In the genomic region with DNA sequence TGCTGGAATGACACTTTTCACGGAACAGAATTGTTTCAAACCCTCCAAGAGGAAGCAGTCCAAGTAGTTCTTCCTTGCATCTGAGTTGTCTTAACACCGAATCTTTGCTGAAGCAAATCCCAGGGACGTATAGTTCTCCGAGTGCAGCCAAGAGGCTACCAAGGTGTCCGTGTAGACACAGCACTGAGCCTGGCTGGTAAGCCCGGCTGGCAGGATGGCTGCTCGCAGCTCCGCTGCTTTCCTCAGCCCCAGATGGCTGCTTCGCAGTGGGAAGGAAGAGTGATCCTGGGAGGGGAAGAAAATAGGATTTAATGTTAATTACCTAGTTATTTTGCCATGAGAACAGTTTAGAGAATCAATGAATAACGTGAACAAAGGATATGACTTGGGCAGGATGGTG, we compare ENCODE assay signal across 29 cellular contexts.
"Had no signal": no experiment of that assay in that cellular context is flagged by ENCODE, and none has a peak within 500 bp of the region (broad histone marks: within the 10 kb centered on the region; RNA-seq: fewer than 3 reads in every experiment).

No MANE protein-coding gene starts in this region.

- FAIRE-seq: pancreas, small intestine had no signal

- H3K9me3 Mint-ChIP-seq: naive B cell; naive thymus-derived CD8-positive, alpha-beta T cell; nephron; stimulated activated memory B cell treated with anti-CD40 and anti-IgM and Interleukin-4, amounts not matched to agents 10 μg/mL and 1 μg/mL and 100 μg/mL, for 72 hours; stimulated activated naive CD8-positive, alpha-beta T cell treated with anti-CD3 and anti-CD28 coated beads, Interleukin-15, amount 100 ng/mL, for 72 hours; type B pancreatic cell had no signal

- H3K4me2 ChIP-seq: neural progenitor cell had no signal

- H3K4me1 ChIP-seq: pancreas, prostate gland, right lobe of liver, sigmoid colon, suprapubic skin, testis, tibial artery, transverse colon, upper lobe of right lung, uterus had no signal

- H3K9me3 ChIP-seq: neutrophil, pancreas, prostate gland, right lobe of liver, sigmoid colon, suprapubic skin, testis, tibial artery, transverse colon, upper lobe of right lung, uterus had no signal

- H3K27me3 ChIP-seq: neural progenitor cell, pancreas, right lobe of liver, sigmoid colon, testis, transverse colon, uterus had no signal

- H3K4me3 Mint-ChIP-seq: naive B cell; naive thymus-derived CD8-positive, alpha-beta T cell; nephron; neural progenitor cell; stimulated activated memory B cell treated with anti-CD40 and anti-IgM and Interleukin-4, amounts not matched to agents 10 μg/mL and 1 μg/mL and 100 μg/mL, for 72 hours; stimulated activated naive CD8-positive, alpha-beta T cell treated with anti-CD3 and anti-CD28 coated beads, Interleukin-15, amount 100 ng/mL, for 72 hours; type B pancreatic cell had no signal

- H3K36me3 Mint-ChIP-seq: naive B cell; naive thymus-derived CD8-positive, alpha-beta T cell; neural progenitor cell; stimulated activated memory B cell treated with anti-CD40 and anti-IgM and Interleukin-4, amounts not matched to agents 10 μg/mL and 1 μg/mL and 100 μg/mL, for 72 hours had no signal

- H2AFZ ChIP-seq: neural progenitor cell had no signal

- ATAC-seq: naive thymus-derived CD8-positive, alpha-beta T cell; pancreas; right cardiac atrium; right lobe of liver; stimulated activated memory B cell treated with anti-CD40 and anti-IgM and Interleukin-4, amounts not matched to agents 10 μg/mL and 1 μg/mL and 100 μg/mL, for 72 hours; stimulated activated naive CD8-positive, alpha-beta T cell treated with anti-CD3 and anti-CD28 coated beads, Interleukin-15, amount 100 ng/mL, for 72 hours; stimulated activated naive CD8-positive, alpha-beta T cell treated with anti-CD3 and anti-CD28 coated beads, Interleukin-15, Interleukin-2, amounts not matched to agents 100 U/mL and 50 U/mL, for 24 hours; upper lobe of right lung had no signal

- DNase-seq: naive B cell; naive thymus-derived CD8-positive, alpha-beta T cell; nucleus accumbens; pancreas; right cardiac atrium; right lobe of liver; sigmoid colon; small intestine; stimulated activated CD4-positive, alpha-beta T cell treated with anti-CD3 and anti-CD28 coated beads, Interleukin-12 subunit alpha, Interleukin-12 subunit beta, amount 100 ng/mL, for 4 hours; stimulated activated CD4-positive, alpha-beta T cell treated with anti-CD3 and anti-CD28 coated beads, Interleukin-1b, Interleukin-23, amount 100 ng/mL, for 48 hours; stimulated activated CD4-positive, alpha-beta T cell treated with anti-CD3 and anti-CD28 coated beads, Interleukin-4, amount 100 ng/mL, for 1 hour; stimulated activated CD4-positive, alpha-beta T cell treated with anti-CD3 and anti-CD28 coated beads, Interleukin-4, amount 100 ng/mL, for 4 hours; stimulated activated CD8-positive, alpha-beta memory T cell treated with anti-CD3 and anti-CD28 coated beads, Interleukin-4, amount 100 ng/mL, for 48 hours; stimulated activated naive CD4-positive, alpha-beta T cell; stimulated activated naive CD8-positive, alpha-beta T cell treated with anti-CD3 and anti-CD28 coated beads, Interleukin-15, amount 100 ng/mL, for 72 hours; stimulated activated naive CD8-positive, alpha-beta T cell treated with anti-CD3 and anti-CD28 coated beads, Interleukin-15, Interleukin-2, amounts not matched to agents 100 U/mL and 50 U/mL, for 24 hours; substantia nigra; testis; tibial artery; transverse colon; upper lobe of right lung; uterus had no signal

- H3K27me3 Mint-ChIP-seq: naive B cell; stimulated activated memory B cell treated with anti-CD40 and anti-IgM and Interleukin-4, amounts not matched to agents 10 μg/mL and 1 μg/mL and 100 μg/mL, for 72 hours had no signal

- H3K27ac Mint-ChIP-seq: naive B cell; naive thymus-derived CD8-positive, alpha-beta T cell; nephron; neural progenitor cell; stimulated activated memory B cell treated with anti-CD40 and anti-IgM and Interleukin-4, amounts not matched to agents 10 μg/mL and 1 μg/mL and 100 μg/mL, for 72 hours; stimulated activated naive CD8-positive, alpha-beta T cell treated with anti-CD3 and anti-CD28 coated beads, Interleukin-15, amount 100 ng/mL, for 72 hours; type B pancreatic cell had no signal

- H3K36me3 ChIP-seq: neural progenitor cell, neutrophil, pancreas, prostate gland, right lobe of liver, sigmoid colon, suprapubic skin, tibial artery, transverse colon, upper lobe of right lung, uterus had no signal

- H3K9ac ChIP-seq: neural progenitor cell had no signal

- H3K4me3 ChIP-seq: neural progenitor cell, pancreas, prostate gland, right lobe of liver, sigmoid colon, suprapubic skin, testis, tibial artery, transverse colon, upper lobe of right lung, uterus had no signal

- H3K27ac ChIP-seq: neural progenitor cell, neutrophil, pancreas, prostate gland, right lobe of liver, sigmoid colon, suprapubic skin, testis, tibial artery, transverse colon, upper lobe of right lung, uterus had no signal

- H3K4me1 Mint-ChIP-seq: stimulated activated naive CD8-positive, alpha-beta T cell treated with anti-CD3 and anti-CD28 coated beads, Interleukin-15, amount 100 ng/mL, for 72 hours had no signal
